In genomic region chr12:131896811-131897270, GRCh38 we compare ENCODE assay signal across 2 cellular contexts.
A peak's percentile ranks its signal among the peaks of the same experiment; 100 is the strongest.
TF ChIP-seq lines count a peak whose summit lies in the region.

No MANE protein-coding gene starts in this region.

TF ChIP-seq in K562, 482 proteins besides CTCF, POLR2A, EP300 and RAD21:
- peak; percentile 8; the same call in 1 of the 2 replicates for TF ChIP-seq ZNF407 (IDR thresholded peaks at IDR 0.05; ENCODE audit: low read depth)
- TF ChIP-seq TEAD4 (IDR thresholded peaks at IDR 0.05; ENCODE audit: low read length), result no peak
- 0 out of 2 replicates have a peak, but pooled peaks have one; percentile 33 for TF ChIP-seq TEAD4 (CRISPR knock-in tag; IDR thresholded peaks at IDR 0.05; ENCODE audit: borderline replicate concordance)
- TF ChIP-seq GATAD2B (IDR thresholded peaks at IDR 0.05; ENCODE audit: borderline replicate concordance), result no peak
- TF ChIP-seq NRF1 (conservative IDR thresholded peaks at IDR 0.05 in 1 of 2, IDR thresholded peaks at IDR 0.05 in 1 of 2), result peak; percentile 36 to 45; a peak in 1 of 4 replicates
- TF ChIP-seq ZNF740 (CRISPR knock-in tag; IDR thresholded peaks at IDR 0.05), result peak; percentile 6; the same call in 1 of the 2 replicates
- TF ChIP-seq ZNF740 (tag; IDR thresholded peaks at IDR 0.05), result no peak
- TF ChIP-seq KAT8 (IDR thresholded peaks at IDR 0.05; ENCODE audit: low read depth), result no peak

TF ChIP-seq in HepG2, 621 proteins besides CTCF, POLR2A, EP300 and RAD21:
- no peak for TF ChIP-seq PAF1 (CRISPR knock-in tag; IDR thresholded peaks at IDR 0.05)
- no peak for TF ChIP-seq ZNF788 (CRISPR knock-in tag; IDR thresholded peaks at IDR 0.05; ENCODE audit: borderline replicate concordance)
- TF ChIP-seq DZIP1 (CRISPR knock-in tag; IDR thresholded peaks at IDR 0.05), result no peak
- no peak for TF ChIP-seq ZNF792 (CRISPR knock-in tag; IDR thresholded peaks at IDR 0.05)
- TF ChIP-seq ZNF350 (CRISPR knock-in tag; IDR thresholded peaks at IDR 0.05; ENCODE audit: borderline replicate concordance, low read depth), result no peak
- no peak for TF ChIP-seq SPEN (CRISPR knock-in tag; IDR thresholded peaks at IDR 0.05; ENCODE audit: low read depth)
- TF ChIP-seq ZNF770 (CRISPR knock-in tag; IDR thresholded peaks at IDR 0.05), result no peak
- no peak for TF ChIP-seq ZNF772 (CRISPR knock-in tag; IDR thresholded peaks at IDR 0.05)
